Comparison of ENCODE assay signal across 26 cellular contexts in the genomic region with DNA sequence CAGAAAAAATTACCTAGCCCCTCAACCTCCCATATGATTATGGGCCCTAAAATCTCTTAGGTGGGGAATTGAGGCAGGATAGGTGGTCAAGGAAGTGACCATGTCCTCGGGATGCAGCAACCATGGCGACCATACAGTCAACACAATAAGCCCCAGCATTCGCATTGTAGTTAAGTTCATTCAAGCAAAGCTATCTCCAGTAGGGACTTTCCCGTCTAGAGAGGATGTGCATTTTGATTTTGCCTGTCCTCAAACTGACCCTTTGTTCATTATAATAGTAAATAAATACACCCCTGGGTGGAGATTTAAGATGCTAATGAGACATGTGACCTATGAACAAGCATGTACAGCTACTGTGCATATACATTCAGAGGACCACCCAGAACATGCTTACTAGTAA.
"Had no signal": no experiment of that assay in that cellular context is flagged by ENCODE, and none has a peak within 500 bp of the region (broad histone marks: within the 10 kb centered on the region; RNA-seq: fewer than 3 reads in every experiment).

No MANE protein-coding gene starts in this region.

- H3K36me3 ChIP-seq: esophagus squamous epithelium, gastroesophageal sphincter, neutrophil, right lobe of liver, spleen, stomach, thoracic aorta, transverse colon had no signal

- ATAC-seq: gastroesophageal sphincter; left colon; left ventricle myocardium superior; naive thymus-derived CD8-positive, alpha-beta T cell; psoas muscle; right lobe of liver had no signal

- H3K27ac ChIP-seq: esophagus squamous epithelium, gastroesophageal sphincter, neutrophil, psoas muscle, right lobe of liver, spleen, stomach, thoracic aorta, transverse colon had no signal

- H3K4me1 ChIP-seq: esophagus squamous epithelium, gastroesophageal sphincter, psoas muscle, right lobe of liver, spleen, stomach, transverse colon had no signal

- H3K4me3 ChIP-seq: esophagus squamous epithelium, gastroesophageal sphincter, lung, psoas muscle, right lobe of liver, spleen, stomach, thoracic aorta, transverse colon had no signal

- H3K27me3 ChIP-seq: esophagus squamous epithelium, gastroesophageal sphincter, neutrophil, right lobe of liver, spleen, transverse colon had no signal

- H3K9me3 ChIP-seq: esophagus squamous epithelium, gastroesophageal sphincter, neutrophil, psoas muscle, right lobe of liver, spleen, stomach, thoracic aorta, transverse colon had no signal

- DNase-seq: dermis blood vessel endothelial cell; esophagus squamous epithelium; foreskin fibroblast; glutamatergic neuron; immature natural killer cell; left colon; left ventricle myocardium superior; mesendoderm; naive thymus-derived CD8-positive, alpha-beta T cell; psoas muscle; retina; right lobe of liver; spleen; stimulated activated CD4-positive, alpha-beta T cell treated with anti-CD3 and anti-CD28 coated beads, Interleukin-15, amount 100 ng/mL, for 24 hours; stimulated activated CD4-positive, alpha-beta T cell treated with anti-CD3 and anti-CD28 coated beads, Interleukin-1b, Interleukin-23, amount 100 ng/mL, for 48 hours; stimulated activated CD4-positive, alpha-beta T cell treated with anti-CD3 and anti-CD28 coated beads, Interleukin-4, amount 100 ng/mL, for 4 hours; stimulated activated naive CD4-positive, alpha-beta T cell; stomach; substantia nigra; transverse colon had no signal

- FAIRE-seq: colon, keratinocyte had no signal
